17 cellular contexts compared by ENCODE assay signal in genomic region chr5:133679534-133679933, GRCh38.
DNase-seq lines count a peak whose midpoint lies in the region; ATAC-seq and TF ChIP-seq lines count a peak whose summit lies in the region.
"Had no signal": no experiment of that assay in that cellular context is flagged by ENCODE, and none has a peak within 500 bp of the region (broad histone marks: within the 10 kb centered on the region; RNA-seq: fewer than 3 reads in every experiment).

No MANE protein-coding gene starts in this region.

- intact Hi-C loops in activated naive CD4-positive, alpha-beta T cell treated with anti-CD3 and anti-CD28 coated beads for 36 hours (cut with micrococcal nuclease) = no loop called here

- 90 to 100% methylated on average over 1 of the region's 1 CpG for WGBS in endodermal cell (ENCODE audit: insufficient coverage in 1 of 2, insufficient read length in 1 of 2), 2 experiments

- peaks cover 11% of the 10 kb centered on the region for H3K27me3 Mint-ChIP-seq in endodermal cell (ENCODE audit: insufficient read depth)
- H3K27me3 Mint-ChIP-seq in type B pancreatic cell = peaks cover 21% of the 10 kb centered on the region
- H3K27me3 Mint-ChIP-seq in activated naive CD4-positive, alpha-beta T cell treated with anti-CD3 and anti-CD28 coated beads for 36 hours (ENCODE audit: low read depth) = no peaks in the 10 kb centered on the region

- H3K36me3 ChIP-seq in endodermal cell (ENCODE audit: control insufficient read depth, insufficient read depth, low read length) = no peaks in the 10 kb centered on the region

- no peak overlapping the region for H3K4me3 ChIP-seq in endodermal cell (ENCODE audit: low read length)
- H3K4me3 ChIP-seq: GM23248 had no signal

- no peaks in the 10 kb centered on the region for H3K4me1 ChIP-seq in endodermal cell (ENCODE audit: control insufficient read depth, insufficient read depth, low read length)

- H3K4me3 Mint-ChIP-seq in endodermal cell (no peak overlapping the region), type B pancreatic cell (no peak overlapping the region)
- H3K4me3 Mint-ChIP-seq in activated naive CD4-positive, alpha-beta T cell treated with anti-CD3 and anti-CD28 coated beads for 36 hours = no peak overlapping the region
- H3K4me3 Mint-ChIP-seq: CD14-positive monocyte; CD8-positive, alpha-beta T cell; IgD-negative memory B cell had no signal

- no peak overlapping the region for H3K27ac Mint-ChIP-seq in endodermal cell
- no peak overlapping the region for H3K27ac Mint-ChIP-seq in type B pancreatic cell
- no peak overlapping the region for H3K27ac Mint-ChIP-seq in activated naive CD4-positive, alpha-beta T cell treated with anti-CD3 and anti-CD28 coated beads for 36 hours
- H3K27ac Mint-ChIP-seq: CD14-positive monocyte; CD8-positive, alpha-beta T cell; IgD-negative memory B cell had no signal

- no peaks in the 10 kb centered on the region for H3K27me3 ChIP-seq in endodermal cell (ENCODE audit: control insufficient read depth, insufficient read depth, low read length, poor library complexity, severe bottlenecking)

- H3K9me3 ChIP-seq in endodermal cell (ENCODE audit: control insufficient read depth, low read length) = no peaks in the 10 kb centered on the region

- peaks cover 12% of the 10 kb centered on the region for H3K4me1 Mint-ChIP-seq in endodermal cell
- H3K4me1 Mint-ChIP-seq in type B pancreatic cell (ENCODE audit: unreplicated experiment) = no peaks in the 10 kb centered on the region
- H3K4me1 Mint-ChIP-seq in activated naive CD4-positive, alpha-beta T cell treated with anti-CD3 and anti-CD28 coated beads for 36 hours (ENCODE audit: low read depth) = peaks cover 4% of the 10 kb centered on the region

- no peak overlapping the region for H3K27ac ChIP-seq in endodermal cell (ENCODE audit: low read depth, low read length)
- H3K27ac ChIP-seq: 22Rv1, GM23248 had no signal

- no peaks in the 10 kb centered on the region for H3K36me3 Mint-ChIP-seq in endodermal cell (ENCODE audit: low read depth)
- no peaks in the 10 kb centered on the region for H3K36me3 Mint-ChIP-seq in type B pancreatic cell
- no peaks in the 10 kb centered on the region for H3K36me3 Mint-ChIP-seq in activated naive CD4-positive, alpha-beta T cell treated with anti-CD3 and anti-CD28 coated beads for 36 hours (ENCODE audit: low read depth)
- H3K36me3 Mint-ChIP-seq: CD14-positive monocyte; CD8-positive, alpha-beta T cell; IgD-negative memory B cell had no signal

- DNase-seq in DMS 273 (lab: John Stamatoyannopoulos, UW; ENCODE audit: unreplicated experiment) (peak; percentile 20), DMS 273 treated with DMSO at 0.1 percent for 48 hours (lab: John Stamatoyannopoulos, UW) (no peak), endodermal cell (peak; percentile 23), type B pancreatic cell (ENCODE audit: extremely low spot score, unreplicated experiment) (peak; percentile 24)
- peak; percentile 39 for DNase-seq in activated CD8-positive, alpha-beta memory T cell treated with anti-CD3 and anti-CD28 coated beads, Interleukin-2, amount 50 U/mL, for 48 hours
- DNase-seq in activated CD4-positive, alpha-beta T cell treated with anti-CD3 and anti-CD28 coated beads, Interleukin-2, amount 50 U/mL, for 48 hours = no peak
- DNase-seq in activated naive CD4-positive, alpha-beta T cell treated with anti-CD3 and anti-CD28 coated beads for 36 hours = no peak
- DNase-seq: COR-L47, DMS53, GF-D8, GM23248, H7 had no signal

- TF ChIP-seq CTCF in endodermal cell (conservative IDR thresholded peaks at IDR 0.05) (no peak), type B pancreatic cell (conservative IDR thresholded peaks at IDR 0.05) (no peak)

- CTCF ChIA-PET in activated naive CD4-positive, alpha-beta T cell treated with anti-CD3 and anti-CD28 coated beads for 36 hours (lab: Charles Lee) = no interaction called here

- H3K9me3 Mint-ChIP-seq in endodermal cell (no peaks in the 10 kb centered on the region), type B pancreatic cell (no peaks in the 10 kb centered on the region)
- no peaks in the 10 kb centered on the region for H3K9me3 Mint-ChIP-seq in activated naive CD4-positive, alpha-beta T cell treated with anti-CD3 and anti-CD28 coated beads for 36 hours
- H3K9me3 Mint-ChIP-seq: CD14-positive monocyte; CD8-positive, alpha-beta T cell; IgD-negative memory B cell had no signal

- no peak overlapping the region for H3K9ac ChIP-seq in endodermal cell (ENCODE audit: extremely low read depth, low read length, poor library complexity, severe bottlenecking)
- H3K9ac ChIP-seq: GM23248 had no signal

- ATAC-seq in GM18858 (IDR thresholded peaks at IDR 0.05; ENCODE audit: unreplicated experiment) = no peak
- ATAC-seq: CD8-positive, alpha-beta T cell had no signal

Comparison
In these comparisons a context has a peak if more than half of its experiments do, and no peak if none do; other contexts are left out.
1. DNase-seq: peak in DMS 273 (single experiment), activated CD8-positive, alpha-beta memory T cell treated with anti-CD3 and anti-CD28 coated beads, Interleukin-2, amount 50 U/mL, for 48 hours (single experiment), endodermal cell (single experiment) and type B pancreatic cell (single experiment); none in DMS 273 treated with DMSO at 0.1 percent for 48 hours (single experiment), activated CD4-positive, alpha-beta T cell treated with anti-CD3 and anti-CD28 coated beads, Interleukin-2, amount 50 U/mL, for 48 hours (0 of 2) and activated naive CD4-positive, alpha-beta T cell treated with anti-CD3 and anti-CD28 coated beads for 36 hours (single experiment).